Comparison of ENCODE assay signal across 18 cellular contexts in the genomic region with DNA sequence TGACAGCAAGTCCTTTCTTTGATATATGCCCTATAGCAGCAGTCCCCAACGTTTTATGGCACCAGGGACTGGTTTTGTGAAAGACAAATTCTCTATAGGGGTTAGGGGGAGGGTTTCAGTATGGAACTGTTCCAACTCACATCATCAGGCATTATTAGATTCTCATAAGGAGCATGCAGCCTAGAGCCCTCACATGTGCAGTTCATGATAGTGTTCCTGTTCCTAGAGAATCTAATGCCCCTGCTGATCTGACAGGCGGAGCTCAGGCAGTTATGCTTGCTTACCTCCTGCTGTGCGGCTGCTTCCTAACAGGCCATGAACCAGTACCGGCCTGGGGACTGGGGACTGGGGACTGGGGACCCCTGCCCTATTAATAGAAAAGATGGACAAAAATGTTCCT.
"Had no signal": no experiment of that assay in that cellular context is flagged by ENCODE, and none has a peak within 500 bp of the region (broad histone marks: within the 10 kb centered on the region; RNA-seq: fewer than 3 reads in every experiment).

No MANE protein-coding gene starts in this region.

- H3K27me3 Mint-ChIP-seq: activated naive CD8-positive, alpha-beta T cell treated with anti-CD3 and anti-CD28 coated beads for 36 hours; naive B cell had no signal

- H3K36me3 Mint-ChIP-seq: naive B cell had no signal

- H3K4me3 ChIP-seq: dorsolateral prefrontal cortex, esophagus squamous epithelium, lung, tibial artery, vagina had no signal

- H3K9me3 ChIP-seq: esophagus squamous epithelium, tibial artery, vagina had no signal

- ATAC-seq: left cardiac atrium had no signal

- H3K27ac ChIP-seq: vagina had no signal

- H3K27me3 ChIP-seq: dorsolateral prefrontal cortex, esophagus squamous epithelium, tibial artery, vagina had no signal

- DNase-seq: activated CD4-positive, alpha-beta T cell treated with anti-CD3 and anti-CD28 coated beads, Interleukin-2, amount 50 U/mL, for 1 hour; activated naive CD8-positive, alpha-beta T cell treated with anti-CD3 and anti-CD28 coated beads for 36 hours; activated T-cell treated with anti-CD3 and anti-CD28 coated beads for 4 hours; anterior cingulate cortex; cerebellar nuclear complex; dorsolateral prefrontal cortex; esophagus squamous epithelium; foreskin fibroblast; left cardiac atrium; midbrain; naive B cell; retina; stimulated activated CD4-positive, alpha-beta T cell treated with anti-CD3 and anti-CD28 coated beads, Interleukin-15, amount 100 ng/mL, for 24 hours; stimulated activated CD4-positive, alpha-beta T cell treated with anti-CD3 and anti-CD28 coated beads, Interleukin-4, amount 100 ng/mL, for 24 hours; T1000; tibial artery had no signal

- H3K36me3 ChIP-seq: esophagus squamous epithelium, tibial artery, vagina had no signal

- H3K27ac Mint-ChIP-seq: activated naive CD8-positive, alpha-beta T cell treated with anti-CD3 and anti-CD28 coated beads for 36 hours had no signal

- H3K4me3 Mint-ChIP-seq: activated naive CD8-positive, alpha-beta T cell treated with anti-CD3 and anti-CD28 coated beads for 36 hours had no signal

- H3K9me3 Mint-ChIP-seq: activated naive CD8-positive, alpha-beta T cell treated with anti-CD3 and anti-CD28 coated beads for 36 hours; naive B cell had no signal
